In the genomic region with DNA sequence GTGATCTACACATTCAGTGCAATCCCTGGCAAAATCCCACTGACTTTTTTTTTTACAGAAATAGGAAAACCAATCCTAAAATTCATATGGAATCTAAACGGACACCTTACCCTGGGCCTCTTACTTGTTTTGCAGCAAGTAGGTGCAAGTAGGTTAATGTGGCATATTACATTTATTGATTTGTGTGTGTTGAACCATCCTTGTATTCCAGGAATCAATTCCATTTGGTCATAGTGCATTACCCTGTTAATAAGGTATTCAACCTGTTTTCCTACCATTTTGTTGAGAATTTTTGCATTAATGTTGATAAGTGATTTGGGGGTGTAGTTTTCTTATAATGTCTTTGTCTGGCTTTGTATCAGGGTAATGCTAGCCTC, we compare ENCODE assay signal across 3 cellular contexts.
TF ChIP-seq lines count a peak whose summit lies in the region.

No MANE protein-coding gene starts in this region.

TF ChIP-seq in A549, 52 proteins besides CTCF, POLR2A, EP300 and RAD21 (continued from another document):
- TF ChIP-seq HES2 (IDR thresholded peaks at IDR 0.05), result no peak
- TF ChIP-seq CBX2 (IDR thresholded peaks at IDR 0.05; ENCODE audit: borderline replicate concordance, low read depth), result no peak
- TF ChIP-seq EHMT2 (IDR thresholded peaks at IDR 0.05; ENCODE audit: low read depth), result no peak
- no peak for TF ChIP-seq PBX3 (IDR thresholded peaks at IDR 0.05)
- no peak for TF ChIP-seq TP53 (CRISPR knock-in tag; IDR thresholded peaks at IDR 0.05)
- TF ChIP-seq HMGXB4 (CRISPR knock-in tag; IDR thresholded peaks at IDR 0.05; ENCODE audit: borderline replicate concordance), result no peak
- TF ChIP-seq NR3C1 (IDR thresholded peaks at IDR 0.05), result no peak
- TF ChIP-seq EHF (CRISPR knock-in tag; IDR thresholded peaks at IDR 0.05), result no peak
- no peak for TF ChIP-seq NFE2L2 (conservative IDR thresholded peaks at IDR 0.05; ENCODE audit: low read length)
- no peak for TF ChIP-seq SMC3 (IDR thresholded peaks at IDR 0.05)

TF ChIP-seq in HEK293, 187 proteins besides CTCF, POLR2A, EP300 and RAD21 (continued from another document):
- TF ChIP-seq BCL6B (tag by site-specific recombination; IDR thresholded peaks at IDR 0.05) (no peak), ZNF549 (tag by site-specific recombination; IDR thresholded peaks at IDR 0.05) (0 out of 2 replicates have a peak, but pooled peaks have one; percentile 4), SETDB1 (IDR thresholded peaks at IDR 0.05; ENCODE audit: insufficient read length, low read length) (peak; percentile 79), ZNF148 (tag by site-specific recombination; IDR thresholded peaks at IDR 0.05; ENCODE audit: borderline replicate concordance) (no peak)
- TF ChIP-seq, protein P1, sequence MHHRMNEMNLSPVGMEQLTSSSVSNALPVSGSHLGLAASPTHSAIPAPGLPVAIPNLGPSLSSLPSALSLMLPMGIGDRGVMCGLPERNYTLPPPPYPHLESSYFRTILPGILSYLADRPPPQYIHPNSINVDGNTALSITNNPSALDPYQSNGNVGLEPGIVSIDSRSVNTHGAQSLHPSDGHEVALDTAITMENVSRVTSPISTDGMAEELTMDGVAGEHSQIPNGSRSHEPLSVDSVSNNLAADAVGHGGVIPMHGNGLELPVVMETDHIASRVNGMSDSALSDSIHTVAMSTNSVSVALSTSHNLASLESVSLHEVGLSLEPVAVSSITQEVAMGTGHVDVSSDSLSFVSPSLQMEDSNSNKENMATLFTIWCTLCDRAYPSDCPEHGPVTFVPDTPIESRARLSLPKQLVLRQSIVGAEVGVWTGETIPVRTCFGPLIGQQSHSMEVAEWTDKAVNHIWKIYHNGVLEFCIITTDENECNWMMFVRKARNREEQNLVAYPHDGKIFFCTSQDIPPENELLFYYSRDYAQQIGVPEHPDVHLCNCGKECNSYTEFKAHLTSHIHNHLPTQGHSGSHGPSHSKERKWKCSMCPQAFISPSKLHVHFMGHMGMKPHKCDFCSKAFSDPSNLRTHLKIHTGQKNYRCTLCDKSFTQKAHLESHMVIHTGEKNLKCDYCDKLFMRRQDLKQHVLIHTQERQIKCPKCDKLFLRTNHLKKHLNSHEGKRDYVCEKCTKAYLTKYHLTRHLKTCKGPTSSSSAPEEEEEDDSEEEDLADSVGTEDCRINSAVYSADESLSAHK (tag by site-specific recombination; IDR thresholded peaks at IDR 0.05), result no peak

TF ChIP-seq in neural cell, 6 proteins besides CTCF, POLR2A, EP300 and RAD21 (continued from another document):
- TF ChIP-seq REST (IDR thresholded peaks at IDR 0.05; ENCODE audit: borderline replicate concordance) (no peak), SMC3 (conservative IDR thresholded peaks at IDR 0.05; ENCODE audit: poor library complexity) (no peak), EZH2 (IDR thresholded peaks at IDR 0.05; ENCODE audit: borderline replicate concordance, insufficient read depth, low read length, poor library complexity, severe bottlenecking) (no peak), TAF1 (IDR thresholded peaks at IDR 0.05; ENCODE audit: low read depth) (no peak), MXI1 (conservative IDR thresholded peaks at IDR 0.05; ENCODE audit: poor library complexity, severe bottlenecking) (no peak)
